ENCODE assay signal across 1 cellular context in the genomic region with DNA sequence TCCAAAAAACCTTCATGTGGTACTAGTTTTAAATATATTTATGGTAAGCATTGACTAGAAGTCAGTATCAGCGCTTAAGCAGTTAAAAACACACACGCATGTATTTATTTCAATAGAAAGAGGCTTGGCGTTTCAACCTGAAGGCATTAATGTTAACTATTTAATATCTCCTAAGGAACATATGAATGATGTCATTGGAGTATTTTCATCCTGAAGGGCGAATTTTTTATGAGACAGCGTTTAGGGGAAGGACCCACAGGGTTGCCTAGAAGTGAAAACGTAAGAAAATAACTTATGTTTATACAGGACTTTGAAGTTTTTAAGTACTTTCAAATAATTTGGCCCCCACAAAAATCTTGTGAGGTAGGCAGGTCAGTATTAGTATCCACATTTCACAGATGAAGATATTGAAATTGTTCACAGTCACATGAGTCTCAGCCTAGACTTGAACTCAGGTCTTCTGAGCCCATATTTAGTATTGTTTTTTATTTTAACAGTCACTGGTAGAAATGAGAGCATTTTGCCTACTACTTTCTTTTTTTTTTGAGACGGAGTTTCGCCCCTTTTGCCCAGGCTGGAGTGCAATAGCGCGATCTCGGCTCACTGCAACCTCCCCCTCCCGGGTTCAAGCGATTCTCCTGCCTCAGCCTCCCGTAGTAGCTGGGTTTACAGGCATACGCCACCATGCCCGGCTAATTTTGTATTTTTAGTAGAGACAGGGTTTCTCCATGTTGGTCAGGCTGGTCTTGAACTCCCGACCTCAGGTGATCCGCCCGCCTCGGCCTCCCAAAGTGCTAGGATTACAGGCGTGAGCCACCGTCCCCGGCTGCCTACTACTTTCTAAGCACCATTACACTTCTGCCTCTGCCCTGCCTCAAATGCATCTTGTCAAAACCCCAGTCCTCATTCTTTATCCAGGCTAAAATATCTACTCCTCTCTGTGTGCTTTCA.
TF ChIP-seq lines count a peak whose summit lies in the region.

No MANE protein-coding gene starts in this region.

TF ChIP-seq in liver, 16 proteins besides CTCF, POLR2A, EP300 and RAD21 (continued from another document):
- TF ChIP-seq, protein P1, sequence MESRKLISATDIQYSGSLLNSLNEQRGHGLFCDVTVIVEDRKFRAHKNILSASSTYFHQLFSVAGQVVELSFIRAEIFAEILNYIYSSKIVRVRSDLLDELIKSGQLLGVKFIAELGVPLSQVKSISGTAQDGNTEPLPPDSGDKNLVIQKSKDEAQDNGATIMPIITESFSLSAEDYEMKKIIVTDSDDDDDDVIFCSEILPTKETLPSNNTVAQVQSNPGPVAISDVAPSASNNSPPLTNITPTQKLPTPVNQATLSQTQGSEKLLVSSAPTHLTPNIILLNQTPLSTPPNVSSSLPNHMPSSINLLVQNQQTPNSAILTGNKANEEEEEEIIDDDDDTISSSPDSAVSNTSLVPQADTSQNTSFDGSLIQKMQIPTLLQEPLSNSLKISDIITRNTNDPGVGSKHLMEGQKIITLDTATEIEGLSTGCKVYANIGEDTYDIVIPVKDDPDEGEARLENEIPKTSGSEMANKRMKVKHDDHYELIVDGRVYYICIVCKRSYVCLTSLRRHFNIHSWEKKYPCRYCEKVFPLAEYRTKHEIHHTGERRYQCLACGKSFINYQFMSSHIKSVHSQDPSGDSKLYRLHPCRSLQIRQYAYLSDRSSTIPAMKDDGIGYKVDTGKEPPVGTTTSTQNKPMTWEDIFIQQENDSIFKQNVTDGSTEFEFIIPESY (IDR thresholded peaks at IDR 0.05), result no peak
- TF ChIP-seq GABPA (IDR thresholded peaks at IDR 0.05 in 1 of 2, conservative IDR thresholded peaks at IDR 0.05 in 1 of 2) (no peak), NR2F2 (IDR thresholded peaks at IDR 0.05) (no peak), RXRA (IDR thresholded peaks at IDR 0.05) (no peak), EGR1 (IDR thresholded peaks at IDR 0.05; ENCODE audit: low read depth in 2 of 2) (no peak), TAF1 (conservative IDR thresholded peaks at IDR 0.05) (no peak), FOXA2 (IDR thresholded peaks at IDR 0.05) (no peak), YY1 (IDR thresholded peaks at IDR 0.05) (no peak)
- TF ChIP-seq, protein P2, sequence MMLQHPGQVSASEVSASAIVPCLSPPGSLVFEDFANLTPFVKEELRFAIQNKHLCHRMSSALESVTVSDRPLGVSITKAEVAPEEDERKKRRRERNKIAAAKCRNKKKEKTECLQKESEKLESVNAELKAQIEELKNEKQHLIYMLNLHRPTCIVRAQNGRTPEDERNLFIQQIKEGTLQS (IDR thresholded peaks at IDR 0.05), result no peak
- TF ChIP-seq, protein P3, sequence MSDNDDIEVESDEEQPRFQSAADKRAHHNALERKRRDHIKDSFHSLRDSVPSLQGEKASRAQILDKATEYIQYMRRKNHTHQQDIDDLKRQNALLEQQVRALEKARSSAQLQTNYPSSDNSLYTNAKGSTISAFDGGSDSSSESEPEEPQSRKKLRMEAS (IDR thresholded peaks at IDR 0.05), result no peak
TF ChIP-seq in liver: peak in this region for 0.
